Comparison of ENCODE assay signal across 25 cellular contexts in genomic region chr3:114327665-114328064, GRCh38. TPM values are rescaled to one million over a fixed set of nuclear protein-coding genes. Genes with fewer than 3 reads are reported as not detected.
DNase-seq lines count a peak whose midpoint lies in the region; ATAC-seq and TF ChIP-seq lines count a peak whose summit lies in the region.
"Had no signal": no experiment of that assay in that cellular context is flagged by ENCODE, and none has a peak within 500 bp of the region (broad histone marks: within the 10 kb centered on the region; RNA-seq: fewer than 3 reads in every experiment).

No MANE protein-coding gene starts in this region.

- peaks cover 0 to 4% (median 0%) of the 10 kb centered on the region in 8 donors for H3K9me3 ChIP-seq in spleen
- no peaks in the 10 kb centered on the region for H3K9me3 ChIP-seq in HAP-1
- H3K9me3 ChIP-seq: A549, gastroesophageal sphincter had no signal

- H3K4me3 ChIP-seq in spleen (no peak overlapping the region), HAP-1 (no peak overlapping the region)
- H3K4me3 ChIP-seq: A549, gastroesophageal sphincter, smooth muscle cell had no signal

- peak overlapping the region; percentile 43 for H3K4me3 Mint-ChIP-seq in activated CD8-positive, alpha-beta memory T cell treated with anti-CD3 and anti-CD28 coated beads, Interleukin-2, amount 10 ng/mL, durations not matched to agents 7 days and 5 days
- peak overlapping the region; percentile 9 for H3K4me3 Mint-ChIP-seq in activated CD8-positive, alpha-beta T cell treated with anti-CD3 and anti-CD28 coated beads, Interleukin-2, amount 10 ng/mL, durations not matched to agents 7 days and 5 days
- H3K4me3 Mint-ChIP-seq: activated CD4-positive, alpha-beta T cell treated with anti-CD3 and anti-CD28 coated beads, Interleukin-2, amount 10 ng/mL, durations not matched to agents 7 days and 5 days; mesothelial cell of epicardium had no signal

- TF ChIP-seq CTCF in spleen (IDR thresholded peaks at IDR 0.05 in 8 of 11, conservative IDR thresholded peaks at IDR 0.05 in 3 of 11), result no peak

- H3K36me3 Mint-ChIP-seq in activated CD8-positive, alpha-beta memory T cell treated with anti-CD3 and anti-CD28 coated beads, Interleukin-2, amount 10 ng/mL, durations not matched to agents 7 days and 5 days, result peaks cover 36% of the 10 kb centered on the region
- peaks cover 21% of the 10 kb centered on the region for H3K36me3 Mint-ChIP-seq in activated CD8-positive, alpha-beta T cell treated with anti-CD3 and anti-CD28 coated beads, Interleukin-2, amount 10 ng/mL, durations not matched to agents 7 days and 5 days (ENCODE audit: low read depth)

- no peaks in the 10 kb centered on the region for H3K9me3 Mint-ChIP-seq in activated CD8-positive, alpha-beta memory T cell treated with anti-CD3 and anti-CD28 coated beads, Interleukin-2, amount 10 ng/mL, durations not matched to agents 7 days and 5 days (ENCODE audit: low read depth)
- H3K9me3 Mint-ChIP-seq in activated CD8-positive, alpha-beta T cell treated with anti-CD3 and anti-CD28 coated beads, Interleukin-2, amount 10 ng/mL, durations not matched to agents 7 days and 5 days (ENCODE audit: insufficient read depth), result peaks cover 9% of the 10 kb centered on the region

- H3K27me3 ChIP-seq in spleen (replicated peaks in 1 of 7) (no peaks in the 10 kb centered on the region), HAP-1 (ENCODE audit: low read depth) (no peaks in the 10 kb centered on the region)
- H3K27me3 ChIP-seq: gastroesophageal sphincter had no signal

- WGBS in spleen, 5 donors, result 70 to 82% (median 75%) methylated on average over 4 of the region's 4 CpGs

- H3K27ac Mint-ChIP-seq in activated CD8-positive, alpha-beta memory T cell treated with anti-CD3 and anti-CD28 coated beads, Interleukin-2, amount 10 ng/mL, durations not matched to agents 7 days and 5 days, result peak overlapping the region; percentile 74
- peak overlapping the region; percentile 22 for H3K27ac Mint-ChIP-seq in activated CD8-positive, alpha-beta T cell treated with anti-CD3 and anti-CD28 coated beads, Interleukin-2, amount 10 ng/mL, durations not matched to agents 7 days and 5 days
- H3K27ac Mint-ChIP-seq: activated CD4-positive, alpha-beta T cell treated with anti-CD3 and anti-CD28 coated beads, Interleukin-2, amount 10 ng/mL, durations not matched to agents 7 days and 5 days; mesothelial cell of epicardium had no signal

- H3K36me3 ChIP-seq in spleen (peaks cover 0 to 4% (median 0%) of the 10 kb centered on the region in 6 donors), HAP-1 (replicated peaks) (no peaks in the 10 kb centered on the region)

- CTCF ChIA-PET in activated CD8-positive, alpha-beta memory T cell treated with anti-CD3 and anti-CD28 coated beads, Interleukin-2, amount 10 ng/mL, durations not matched to agents 7 days and 5 days (lab: Charles Lee), result interaction anchor here (0.7 to 2.2 kb wide), 7 partner anchors 12 to 175 kb away, joined by 3 to 6 read pairs (median 3); no protein-coding TSS in a partner anchor
- CTCF ChIA-PET in activated CD8-positive, alpha-beta T cell treated with anti-CD3 and anti-CD28 coated beads, Interleukin-2, amount 10 ng/mL, durations not matched to agents 7 days and 5 days (lab: Charles Lee), result interaction anchor here (1.1 to 2.3 kb wide), 6 partner anchors 9 to 114 kb away, joined by 3 to 17 read pairs (median 4); no protein-coding TSS in a partner anchor

- POLR2A ChIA-PET in activated CD8-positive, alpha-beta T cell treated with anti-CD3 and anti-CD28 coated beads, Interleukin-2, amount 10 ng/mL, durations not matched to agents 7 days and 5 days (lab: Charles Lee), result interaction anchor here (1.0 to 2.1 kb wide), 5 partner anchors 12 to 113 kb away, joined by 3 to 16 read pairs (median 5); no protein-coding TSS in a partner anchor

- peak overlapping the region in 5 of 8 donors; percentile 4 to 58 (median 19) for H3K27ac ChIP-seq in spleen
- H3K27ac ChIP-seq: A549, C4-2B, gastroesophageal sphincter, KMS-11 had no signal

- no peak for TF ChIP-seq POLR2A in spleen (IDR thresholded peaks at IDR 0.05)

- intact Hi-C loops in spleen (cut with DNase I; ENCODE audit: low total_unique reads), result no loop called here

- H3K27me3 Mint-ChIP-seq in activated CD8-positive, alpha-beta memory T cell treated with anti-CD3 and anti-CD28 coated beads, Interleukin-2, amount 10 ng/mL, durations not matched to agents 7 days and 5 days, result no peaks in the 10 kb centered on the region
- H3K27me3 Mint-ChIP-seq in activated CD8-positive, alpha-beta T cell treated with anti-CD3 and anti-CD28 coated beads, Interleukin-2, amount 10 ng/mL, durations not matched to agents 7 days and 5 days (ENCODE audit: low read depth), result no peaks in the 10 kb centered on the region
- H3K27me3 Mint-ChIP-seq: activated CD4-positive, alpha-beta T cell treated with anti-CD3 and anti-CD28 coated beads, Interleukin-2, amount 10 ng/mL, durations not matched to agents 7 days and 5 days had no signal

- DNase-seq in activated CD8-positive, alpha-beta memory T cell treated with anti-CD3 and anti-CD28 coated beads, Interleukin-2, amount 10 ng/mL, durations not matched to agents 7 days and 5 days, result no peak
- no peak for DNase-seq in activated CD8-positive, alpha-beta memory T cell treated with anti-CD3 and anti-CD28 coated beads for 24 hours
- no peak for DNase-seq in activated CD8-positive, alpha-beta T cell treated with anti-CD3 and anti-CD28 coated beads, Interleukin-2, amount 10 ng/mL, durations not matched to agents 7 days and 5 days
- DNase-seq in spleen (no peak), HAP-1 (ENCODE audit: low spot score in 2 of 2) (no peak), iPS-NIHi11 (ENCODE audit: low spot score) (no peak)
- DNase-seq: activated CD4-positive, alpha-beta T cell treated with anti-CD3 and anti-CD28 coated beads, Interleukin-2, amount 10 ng/mL, durations not matched to agents 7 days and 5 days; aorta; central memory CD4-positive, alpha-beta T cell; DMS153; effector CD4-positive, alpha-beta T cell; GDM1; NCI-H2029; NCI-H446 treated with DMSO at 0.1 percent for 48 hours had no signal

- in situ Hi-C loops in HAP-1 (cut with MboI; ENCODE audit: low sequenced_read_pairs), result no loop called here

- H3K4me1 Mint-ChIP-seq in activated CD8-positive, alpha-beta memory T cell treated with anti-CD3 and anti-CD28 coated beads, Interleukin-2, amount 10 ng/mL, durations not matched to agents 7 days and 5 days, result peaks cover 87% of the 10 kb centered on the region
- H3K4me1 Mint-ChIP-seq in activated CD8-positive, alpha-beta T cell treated with anti-CD3 and anti-CD28 coated beads, Interleukin-2, amount 10 ng/mL, durations not matched to agents 7 days and 5 days (ENCODE audit: low read depth), result peaks cover 63% of the 10 kb centered on the region
- H3K4me1 Mint-ChIP-seq: mesothelial cell of epicardium had no signal

- ATAC-seq in activated CD8-positive, alpha-beta memory T cell treated with anti-CD3 and anti-CD28 coated beads, Interleukin-2, amount 10 ng/mL, durations not matched to agents 7 days and 5 days, result peak; percentile 25
- ATAC-seq in GM21723 (IDR thresholded peaks at IDR 0.05; ENCODE audit: unreplicated experiment), result peak; percentile 43
- ATAC-seq in activated CD8-positive, alpha-beta T cell treated with anti-CD3 and anti-CD28 coated beads, Interleukin-2, amount 10 ng/mL, durations not matched to agents 7 days and 5 days, result no peak
- ATAC-seq in GM21515 (IDR thresholded peaks at IDR 0.05; ENCODE audit: unreplicated experiment), result no peak
- ATAC-seq: A549, esophagus mucosa, gastroesophageal sphincter, SK-N-SH treated with all-trans-retinoic acid at 6 μM for 48 hours had no signal

- peaks cover 0 to 52% (median 2%) of the 10 kb centered on the region in 6 donors for H3K4me1 ChIP-seq in spleen
- peaks cover 11% of the 10 kb centered on the region for H3K4me1 ChIP-seq in HAP-1
- H3K4me1 ChIP-seq: gastroesophageal sphincter had no signal

RNA-seq across cellular contexts. Expression of gene TIGIT, which starts 33.8 kb away (rescaled TPM):
- total RNA-seq in activated CD8-positive, alpha-beta memory T cell treated with anti-CD3 and anti-CD28 coated beads, Interleukin-2, amount 10 ng/mL, durations not matched to agents 7 days and 5 days, result 100 to 1,000 TPM; 129 to 367 TPM
- 10 to 100 TPM; 17.3 to 22.1 TPM for total RNA-seq in activated CD8-positive, alpha-beta T cell treated with anti-CD3 and anti-CD28 coated beads, Interleukin-2, amount 10 ng/mL, durations not matched to agents 7 days and 5 days
- total RNA-seq in spleen, result 10 to 100 TPM in 6 of 7 donors, 1 to 10 TPM in 1; 7.6 to 22.0 (median 11.6) TPM
- polyA plus RNA-seq in spleen, result 1 to 10 TPM; 4.2 to 6.1 (median 4.3) TPM
- total RNA-seq: mesothelial cell of epicardium, RPMI7951, smooth muscle cell had no signal
- polyA plus RNA-seq: A549, smooth muscle cell had no signal

Comparison
In these comparisons a context has a peak if more than half of its experiments do, and no peak if none do; other contexts are left out.
1. ATAC-seq: peak in activated CD8-positive, alpha-beta memory T cell treated with anti-CD3 and anti-CD28 coated beads, Interleukin-2, amount 10 ng/mL, durations not matched to agents 7 days and 5 days (single experiment) and GM21723 (single experiment); none in activated CD8-positive, alpha-beta T cell treated with anti-CD3 and anti-CD28 coated beads, Interleukin-2, amount 10 ng/mL, durations not matched to agents 7 days and 5 days (single experiment) and GM21515 (single experiment).
2. RNA of gene TIGIT, which starts 33.8 kb away (total RNA-seq): 129 to 367 TPM in activated CD8-positive, alpha-beta memory T cell treated with anti-CD3 and anti-CD28 coated beads, Interleukin-2, amount 10 ng/mL, durations not matched to agents 7 days and 5 days; 17.3 to 22.1 TPM in activated CD8-positive, alpha-beta T cell treated with anti-CD3 and anti-CD28 coated beads, Interleukin-2, amount 10 ng/mL, durations not matched to agents 7 days and 5 days and 7.6 to 22.0 TPM in spleen; every median in the first group is over 4 times any median in the second.